In genomic region chr2:132715554-132715953, GRCh38 we compare ENCODE assay signal across 14 cellular contexts. TPM values are rescaled to one million over a fixed set of nuclear protein-coding genes. Genes with fewer than 3 reads are reported as not detected.
A peak's percentile ranks its signal among the peaks of the same experiment; 100 is the strongest.
DNase-seq lines count a peak whose midpoint lies in the region; ATAC-seq and TF ChIP-seq lines count a peak whose summit lies in the region.
"Had no signal": no experiment of that assay in that cellular context is flagged by ENCODE, and none has a peak within 500 bp of the region (broad histone marks: within the 10 kb centered on the region; RNA-seq: fewer than 3 reads in every experiment).

No MANE protein-coding gene starts in this region.

- no peak for TF ChIP-seq CTCF in thyroid gland (IDR thresholded peaks at IDR 0.05)

- 69 to 79% methylated on average over 4 of the region's 4 CpGs for WGBS in thyroid gland, 2 donors

- no peaks in the 10 kb centered on the region for H3K9me3 ChIP-seq in thyroid gland
- H3K9me3 ChIP-seq: body of pancreas, SJCRH30, stomach had no signal

- H3K27me3 ChIP-seq in thyroid gland: no peaks in the 10 kb centered on the region
- H3K27me3 ChIP-seq: body of pancreas, SJCRH30, stomach had no signal

- TF ChIP-seq POLR2A in thyroid gland (IDR thresholded peaks at IDR 0.05): no peak

- CTCF ChIA-PET in HEK293T (lab: Yijun Ruan, JAX): no interaction called here

- H3K27ac ChIP-seq in thyroid gland: no peak overlapping the region
- H3K27ac ChIP-seq: body of pancreas, SJCRH30, stomach had no signal

- ATAC-seq in GM18873 (IDR thresholded peaks at IDR 0.05; ENCODE audit: low FRiP score, unreplicated experiment): peak; percentile 75
- peak; percentile 86 for ATAC-seq in HG02588 (IDR thresholded peaks at IDR 0.05; ENCODE audit: unreplicated experiment)
- peak; percentile 83 for ATAC-seq in HG03457 (IDR thresholded peaks at IDR 0.05; ENCODE audit: unreplicated experiment)
- ATAC-seq: body of pancreas had no signal

- DNase-seq in Ammon's horn (ENCODE audit: low spot score): peak; percentile 10
- DNase-seq in thyroid gland: no peak
- DNase-seq in nucleus accumbens (lab: John Stamatoyannopoulos, UW): no peak
- no peak for DNase-seq in HEK293T (ENCODE audit: extremely low spot score)
- no peak for DNase-seq in activated CD8-positive, alpha-beta memory T cell treated with anti-CD3 and anti-CD28 coated beads, Interleukin-2, amount 50 U/mL, for 48 hours
- DNase-seq: activated CD4-positive, alpha-beta T cell treated with anti-CD3 and anti-CD28 coated beads for 1 hour; activated naive CD4-positive, alpha-beta T cell treated with anti-CD3 and anti-CD28 coated beads, Interleukin-2, amount 10 ng/mL, durations not matched to agents 7 days and 5 days; body of pancreas; CD8-positive, alpha-beta memory T cell; SJCRH30; stomach had no signal

- H3K36me3 ChIP-seq in thyroid gland: no peaks in the 10 kb centered on the region
- H3K36me3 ChIP-seq: SJCRH30, stomach had no signal

- no peaks in the 10 kb centered on the region for H3K4me1 ChIP-seq in thyroid gland
- H3K4me1 ChIP-seq: body of pancreas, SJCRH30, stomach had no signal

- intact Hi-C loops in thyroid gland (cut with DNase I): no loop called here

- POLR2A ChIA-PET in HEK293T (lab: Yijun Ruan, JAX): no interaction called here

- no peak overlapping the region for H3K4me3 ChIP-seq in thyroid gland (replicated peaks in 1 of 3)
- H3K4me3 ChIP-seq: body of pancreas, SJCRH30, stomach had no signal

TF ChIP-seq in HEK293T, 16 proteins besides CTCF, POLR2A, EP300 and RAD21:
- TF ChIP-seq SUZ12 (IDR thresholded peaks at IDR 0.05): no peak
- no peak for TF ChIP-seq FOXM1 (IDR thresholded peaks at IDR 0.05; ENCODE audit: borderline replicate concordance)
- TF ChIP-seq ARNT (IDR thresholded peaks at IDR 0.05): no peak
- no peak for TF ChIP-seq PKNOX1 (IDR thresholded peaks at IDR 0.05)
- no peak for TF ChIP-seq SP1 (IDR thresholded peaks at IDR 0.05)
- no peak for TF ChIP-seq HDGF (IDR thresholded peaks at IDR 0.05; ENCODE audit: borderline replicate concordance)
- no peak for TF ChIP-seq NFRKB (IDR thresholded peaks at IDR 0.05)

RNA-seq across cellular contexts. Expression of gene LYPD1, which starts 45.5 kb away (rescaled TPM):
- total RNA-seq in thyroid gland: 1 to 10 TPM in 1 of 4 donors, under 1 TPM in 2, not detected in 1; 0.45 to 1.9 (median 0.93) TPM
- total RNA-seq: CD8-positive, alpha-beta memory T cell had no signal
